ENCODE assay signal across 11 cellular contexts in genomic region chr3:122077293-122078234, GRCh38. TPM values are rescaled to one million over a fixed set of nuclear protein-coding genes. Genes with fewer than 3 reads are reported as not detected.
DNase-seq lines count a peak whose midpoint lies in the region; ATAC-seq, FAIRE-seq and TF ChIP-seq lines count a peak whose summit lies in the region.
"Had no signal": no experiment of that assay in that cellular context is flagged by ENCODE, and none has a peak within 500 bp of the region (broad histone marks: within the 10 kb centered on the region; RNA-seq: fewer than 3 reads in every experiment).

No MANE protein-coding gene starts in this region.

- peaks cover 72% of the 10 kb centered on the region for H3K79me2 ChIP-seq in MM.1S (ENCODE audit: low read length)
- no peaks in the 10 kb centered on the region for H3K79me2 ChIP-seq in H1 (ENCODE audit: control insufficient read depth in 1 of 2, insufficient read depth in 2 of 2, low read length in 2 of 2)
- H3K79me2 ChIP-seq in PC-3 (ENCODE audit: low read length) = no peaks in the 10 kb centered on the region

- no peaks in the 10 kb centered on the region for H3K27me3 ChIP-seq in MM.1S (replicated peaks; ENCODE audit: insufficient read depth, low read length)
- no peaks in the 10 kb centered on the region for H3K27me3 ChIP-seq in H1 (replicated peaks in 1 of 4; ENCODE audit: control insufficient read depth in 3 of 4, extremely low read depth in 1 of 4, insufficient read depth in 3 of 4, low read length in 3 of 4)
- H3K27me3 ChIP-seq in PC-3 (ENCODE audit: low read length) = peaks cover 6% of the 10 kb centered on the region; the same call in 1 of the 2 replicates
- H3K27me3 ChIP-seq: right lobe of liver had no signal

- TF ChIP-seq CTCF in MM.1S (IDR thresholded peaks at IDR 0.05; ENCODE audit: low read length) (peak; percentile 16), H1 (IDR thresholded peaks at IDR 0.05; ENCODE audit: control extremely low read depth in 1 of 3, insufficient read depth in 1 of 3, low read depth in 1 of 3, low read length in 3 of 3) (no peak), PC-3 (conservative IDR thresholded peaks at IDR 0.05; ENCODE audit: low read depth, low read length) (no peak), GM13976 (IDR thresholded peaks at IDR 0.05; ENCODE audit: borderline replicate concordance, control extremely low read depth, extremely low read depth, insufficient read depth, missing control alignments) (no peak)

- H3K23ac ChIP-seq in H1 (ENCODE audit: insufficient read length) = no peak overlapping the region

- H4K5ac ChIP-seq in H1 (ENCODE audit: insufficient read length, low read depth, low read length) = no peak overlapping the region

- no TSS peak for BruUV-seq in PC-3 (replicated peaks; lab: Mats Ljungman, UMichigan)

- no peak for TF ChIP-seq POLR2A in H1 (IDR thresholded peaks at IDR 0.05; ENCODE audit: control extremely low read depth in 1 of 2, low read depth in 2 of 2, low read length in 2 of 2)

- no peak overlapping the region for H2BK5ac ChIP-seq in H1 (ENCODE audit: low read depth, low read length)

- no peak overlapping the region for H2BK20ac ChIP-seq in H1 (ENCODE audit: low read length)

- no peak overlapping the region for H3K18ac ChIP-seq in H1 (ENCODE audit: extremely low read depth, low read length)

- H3K23me2 ChIP-seq in H1 (ENCODE audit: low read depth, low read length) = no peaks in the 10 kb centered on the region

- WGBS in H1 (ENCODE audit: extremely low coverage in 1 of 2, insufficient coverage in 1 of 2, insufficient read length in 1 of 2, insufficient replicate concordance in 2 of 2, low coverage in 1 of 2, low lambda C conversion rate in 2 of 2, missing lambda C conversion rate in 1 of 2), 2 experiments = 83% methylated on average over 9 of the region's 9 CpGs; no CpG with 5 or more reads in 1 of the 2 experiments

- H3K56ac ChIP-seq in H1 (replicated peaks; ENCODE audit: insufficient read length, low read depth, low read length) = no peak overlapping the region

- H4K91ac ChIP-seq in H1 (replicated peaks; ENCODE audit: insufficient read length, low read length) = no peak overlapping the region

- H3K9me2 ChIP-seq in MM.1S (replicated peaks; ENCODE audit: insufficient read depth, low read length) (no peaks in the 10 kb centered on the region), PC-3 (replicated peaks; ENCODE audit: low read length) (no peaks in the 10 kb centered on the region)

- ATAC-seq in GM18502 (IDR thresholded peaks at IDR 0.05; ENCODE audit: poor library complexity, unreplicated experiment) (peak; percentile 41), GM21423 (IDR thresholded peaks at IDR 0.05; ENCODE audit: unreplicated experiment) (peak; percentile 26), PC-3 (no peak; the same call in 1 of the 2 replicates)

- peaks cover 42% of the 10 kb centered on the region for H3K4me1 ChIP-seq in MM.1S (ENCODE audit: low read length)
- H3K4me1 ChIP-seq in H1 (replicated peaks in 1 of 4; ENCODE audit: control insufficient read depth in 3 of 4, insufficient read depth in 4 of 4, low read length in 3 of 4) = peaks cover 0 to 4% (median 0%) of the 10 kb centered on the region in 4 experiments; a peak in 2 of 7 replicates
- H3K4me1 ChIP-seq in PC-3 (ENCODE audit: insufficient read depth, low read length) = peaks cover 5% of the 10 kb centered on the region

- FAIRE-seq in H1 (lab: Jason Lieb, UNC) = no peak

- no peak overlapping the region for H2BK120ac ChIP-seq in H1 (replicated peaks; ENCODE audit: low read depth, low read length)

- no peak for TF ChIP-seq EP300 in H1 (IDR thresholded peaks at IDR 0.05; ENCODE audit: borderline replicate concordance in 1 of 2, low read depth in 2 of 2, low read length in 2 of 2)

- H3K4ac ChIP-seq in H1 (replicated peaks; ENCODE audit: insufficient read length, low read depth, low read length) = no peak overlapping the region

- H2AFZ ChIP-seq in MM.1S (ENCODE audit: low read length) (peak overlapping the region; percentile 65), H1 (ENCODE audit: low read length) (peak overlapping the region; percentile 50; the same call in 1 of the 2 replicates), PC-3 (ENCODE audit: low read length) (no peak overlapping the region)

- H2BK15ac ChIP-seq in H1 (ENCODE audit: low read length) = no peak overlapping the region

- CTCF ChIA-PET in H1 (lab: Charles Lee; ENCODE audit: partially characterized antibody) = interaction anchor here (0.7 to 1.4 kb wide), 5 partner anchors 10 to 81 kb away, joined by 3 to 5 read pairs (median 4); no protein-coding TSS in a partner anchor
- CTCF ChIA-PET in PC-3 (lab: Charles Lee) = interaction anchor here (0.7 kb wide), 1 partner anchor 228 kb away, joined by 3 read pairs; no protein-coding TSS in a partner anchor

- POLR2A ChIA-PET in H1 (lab: Charles Lee; ENCODE audit: partially characterized antibody) = interaction anchor here (1.5 kb wide), 1 partner anchor 14 kb away, joined by 3 read pairs; no protein-coding TSS in a partner anchor
- POLR2A ChIA-PET in PC-3 (lab: Charles Lee; ENCODE audit: unreplicated experiment) = interaction anchor here (0.5 kb wide), 1 partner anchor 275 kb away, joined by 3 read pairs; no protein-coding TSS in a partner anchor

- H3K79me1 ChIP-seq in H1 (ENCODE audit: low read depth, low read length) = no peaks in the 10 kb centered on the region

- peaks cover 43% of the 10 kb centered on the region for H3F3A ChIP-seq in MM.1S (ENCODE audit: insufficient read depth, low read length)
- no peaks in the 10 kb centered on the region for H3F3A ChIP-seq in PC-3 (ENCODE audit: low read length, unreplicated experiment)

- intact Hi-C loops in PC-3 (cut with micrococcal nuclease) = loop anchor here (1.0 kb wide), 1 partner anchor 11 kb away; no protein-coding TSS in a partner anchor

- in situ Hi-C loops in GM13976 (cut with MboI; ENCODE audit: low sequenced_read_pairs, unreplicated experiment) = no loop called here

- peak overlapping the region; percentile 74 for H3K9ac ChIP-seq in MM.1S (ENCODE audit: low read length)
- H3K9ac ChIP-seq in H1 (replicated peaks in 1 of 4; ENCODE audit: extremely low read depth in 1 of 4, low read depth in 3 of 4, low read length in 3 of 4) = no peak overlapping the region
- H3K9ac ChIP-seq in PC-3 (ENCODE audit: low read length) = no peak overlapping the region

- peak overlapping the region; percentile 85 for H3K27ac ChIP-seq in MM.1S (ENCODE audit: low read length)
- H3K27ac ChIP-seq in H1 (ENCODE audit: low read depth, low read length) = no peak overlapping the region
- no peak overlapping the region for H3K27ac ChIP-seq in PC-3 (ENCODE audit: low read length)

- H3K4me2 ChIP-seq in MM.1S (ENCODE audit: low read depth, low read length) = peak overlapping the region; percentile 96
- H3K4me2 ChIP-seq in H1 (ENCODE audit: insufficient read depth in 1 of 2, low read depth in 2 of 2, low read length in 2 of 2) = no peak overlapping the region
- H3K4me2 ChIP-seq in PC-3 (ENCODE audit: low read length) = no peak overlapping the region

- H3K4me3 ChIP-seq in MM.1S (ENCODE audit: low read length) = peak overlapping the region; percentile 82
- H3K4me3 ChIP-seq in H1 (ENCODE audit: extremely low read depth in 1 of 4, insufficient read depth in 2 of 4, low read depth in 3 of 4, low read length in 4 of 4) = no peak overlapping the region
- no peak overlapping the region for H3K4me3 ChIP-seq in PC-3 (ENCODE audit: low read length)
- H3K4me3 ChIP-seq: right lobe of liver had no signal

- no peak overlapping the region for H3K14ac ChIP-seq in H1 (ENCODE audit: insufficient read length)

- DNase-seq in MM.1S = peak; percentile 47
- DNase-seq in H1 (ENCODE audit: low read depth in 1 of 2, low spot score in 2 of 2) = no peak
- no peak for DNase-seq in NCI-H526 (lab: John Stamatoyannopoulos, UW)
- DNase-seq in PC-3 = no peak
- no peak for DNase-seq in NCI-H2107 treated with DMSO at 0.1 percent for 48 hours (lab: John Stamatoyannopoulos, UW; ENCODE audit: unreplicated experiment)
- no peak for DNase-seq in GM13976 (ENCODE audit: low spot score)
- DNase-seq: activated CD4-positive, alpha-beta T cell treated with anti-CD3 and anti-CD28 coated beads, Interleukin-2, amount 50 U/mL, for 4 hours; NCI-H446; right lobe of liver had no signal

- H3K36me3 ChIP-seq in MM.1S (replicated peaks; ENCODE audit: insufficient read depth, low read length) = no peaks in the 10 kb centered on the region
- no peaks in the 10 kb centered on the region for H3K36me3 ChIP-seq in H1 (ENCODE audit: control insufficient read depth in 2 of 4, insufficient read depth in 4 of 4, low read length in 3 of 4)
- H3K36me3 ChIP-seq in PC-3 (ENCODE audit: low read depth, low read length) = no peaks in the 10 kb centered on the region
- H3K36me3 ChIP-seq: right lobe of liver had no signal

- H2BK12ac ChIP-seq in H1 (ENCODE audit: low read depth, low read length) = no peak overlapping the region

- TF ChIP-seq RAD21 in H1 (IDR thresholded peaks at IDR 0.05 in 1 of 2, conservative IDR thresholded peaks at IDR 0.05 in 1 of 2; ENCODE audit: low read depth in 2 of 2, low read length in 2 of 2) = no peak

- H3K9me3 ChIP-seq in MM.1S (replicated peaks; ENCODE audit: insufficient read depth, low read length) (no peaks in the 10 kb centered on the region), H1 (ENCODE audit: insufficient read depth in 2 of 2, low read depth in 1 of 2, low read length in 1 of 2) (no peaks in the 10 kb centered on the region), PC-3 (ENCODE audit: low read length) (no peaks in the 10 kb centered on the region)
- H3K9me3 ChIP-seq: right lobe of liver had no signal

- no peaks in the 10 kb centered on the region for H4K20me1 ChIP-seq in MM.1S (ENCODE audit: insufficient read depth, low read length)
- no peaks in the 10 kb centered on the region for H4K20me1 ChIP-seq in H1 (replicated peaks in 1 of 2; ENCODE audit: control insufficient read depth in 1 of 2, insufficient read depth in 2 of 2, low read length in 2 of 2)
- H4K20me1 ChIP-seq in PC-3 (ENCODE audit: low read length) = no peaks in the 10 kb centered on the region

- H4K8ac ChIP-seq in H1 (ENCODE audit: extremely low read depth, insufficient read depth, low read length) = no peak overlapping the region

- H2AK5ac ChIP-seq in H1 (ENCODE audit: low read depth, low read length) = no peak overlapping the region

RNA-seq across cellular contexts. Expression of gene CD86, which starts 22.4 kb away (rescaled TPM):
- 0.30 and 0.40 TPM in 2 replicates for total RNA-seq in H1 (2021; fragmentation: NEBNext Ultra II Directional; extraction: Animal tissue kit (Norgen Biotek cat#: 25700))
- polyA plus RNA-seq in H1 (2011; rRNA removed) = 0.11 and 0.12 TPM in 2 replicates
- 0.09 TPM for polyA plus RNA-seq in H1 (2011; cell fraction: cytosol; rRNA removed)
- 0.13 TPM for polyA plus RNA-seq in H1 (2011; cell fraction: nucleus; rRNA removed)
- 0.11 to 0.16 TPM (median 0.14 TPM) in 3 of 4 replicates, not detected in the other for polyA plus RNA-seq in H1 (2012, experiment 1 of 2)
- polyA plus RNA-seq in H1 (2012, experiment 2 of 2) = not detected
- 0.59 TPM for polyA plus RNA-seq in H1 (2013, experiment 1 of 2)
- polyA plus RNA-seq in H1 (2013, experiment 2 of 2) = 0.40 TPM
- 0.63 TPM in 1 of 2 replicates, not detected in the other for polyA minus RNA-seq in H1 (2011; rRNA and poly(A)+ RNA removed)
- not detected for polyA minus RNA-seq in H1 (2011; cell fraction: cytosol; rRNA and poly(A)+ RNA removed)
- polyA minus RNA-seq in H1 (2011; cell fraction: nucleus; rRNA and poly(A)+ RNA removed) = not detected
- 0.07 TPM in 1 of 2 replicates, not detected in the other for total RNA-seq in PC-3 (2014; rRNA removed)

RNA-seq across cellular contexts. Expression of gene ILDR1, which starts 55.5 kb away (rescaled TPM):
- 1.6 and 1.8 TPM in 2 replicates for total RNA-seq in H1 (2021; fragmentation: NEBNext Ultra II Directional; extraction: Animal tissue kit (Norgen Biotek cat#: 25700))
- polyA plus RNA-seq in H1 (2011; rRNA removed) = 1.8 and 2.7 TPM in 2 replicates
- 2.2 TPM for polyA plus RNA-seq in H1 (2011; cell fraction: cytosol; rRNA removed)
- polyA plus RNA-seq in H1 (2011; cell fraction: nucleus; rRNA removed) = 2.3 TPM
- 1.3 to 2.2 TPM (median 1.5 TPM) in 4 replicates for polyA plus RNA-seq in H1 (2012, experiment 1 of 2)
- polyA plus RNA-seq in H1 (2012, experiment 2 of 2) = 0.76 TPM
- 2.1 TPM for polyA plus RNA-seq in H1 (2013, experiment 1 of 2)
- polyA plus RNA-seq in H1 (2013, experiment 2 of 2) = 1.9 TPM
- 6.9 and 12.3 TPM in 2 replicates for polyA minus RNA-seq in H1 (2011; rRNA and poly(A)+ RNA removed)
- polyA minus RNA-seq in H1 (2011; cell fraction: cytosol; rRNA and poly(A)+ RNA removed) = 2.7 TPM
- 6.4 TPM for polyA minus RNA-seq in H1 (2011; cell fraction: nucleus; rRNA and poly(A)+ RNA removed)
- total RNA-seq in PC-3 (2014; rRNA removed) = 4.8 and 5.6 TPM in 2 replicates
